In genomic region chr1:15310544-15310943, GRCh38 we compare ENCODE assay signal across 22 cellular contexts.
"Had no signal": no experiment of that assay in that cellular context is flagged by ENCODE, and none has a peak within 500 bp of the region (broad histone marks: within the 10 kb centered on the region; RNA-seq: fewer than 3 reads in every experiment).

No MANE protein-coding gene starts in this region.

- H3K27ac ChIP-seq: coronary artery, dorsolateral prefrontal cortex, esophagus muscularis mucosa, foreskin keratinocyte, gastroesophageal sphincter, heart left ventricle, hepatocyte, left lung, lower lobe of right lung had no signal

- H3K9me3 ChIP-seq: esophagus muscularis mucosa, lower lobe of right lung, mucosa of descending colon had no signal

- H3K79me2 ChIP-seq: hepatocyte had no signal

- H3K4me2 ChIP-seq: hepatocyte had no signal

- H3K4me1 ChIP-seq: esophagus muscularis mucosa, foreskin keratinocyte, gastroesophageal sphincter, heart left ventricle, left lung, lower lobe of right lung had no signal

- H3K4me3 ChIP-seq: coronary artery, dorsolateral prefrontal cortex, esophagus muscularis mucosa, gastroesophageal sphincter, heart left ventricle, hepatocyte, left lung, lower lobe of right lung, mucosa of descending colon had no signal

- H3K36me3 ChIP-seq: esophagus muscularis mucosa, gastroesophageal sphincter, heart left ventricle, left lung, lower lobe of right lung had no signal

- ATAC-seq: foreskin keratinocyte, gastroesophageal sphincter, heart left ventricle, left cardiac atrium, left lung, left ventricle myocardium superior, lower lobe of right lung, mucosa of descending colon had no signal

- H3K27me3 ChIP-seq: dorsolateral prefrontal cortex, esophagus muscularis mucosa, foreskin keratinocyte, gastroesophageal sphincter, heart left ventricle, hepatocyte, left lung had no signal

- H2AFZ ChIP-seq: hepatocyte had no signal

- FAIRE-seq: colon, endothelial cell of umbilical vein, frontal cortex, islet of Langerhans, keratinocyte had no signal

- DNase-seq: dermis blood vessel endothelial cell; dorsolateral prefrontal cortex; effector CD4-positive, alpha-beta T cell; effector memory CD4-positive, alpha-beta T cell; foreskin keratinocyte; heart left ventricle; hypothalamus; left cardiac atrium; left lung; left ventricle myocardium superior; lower lobe of right lung; mesenchymal stem cell; mucosa of descending colon had no signal
